In the genomic region with DNA sequence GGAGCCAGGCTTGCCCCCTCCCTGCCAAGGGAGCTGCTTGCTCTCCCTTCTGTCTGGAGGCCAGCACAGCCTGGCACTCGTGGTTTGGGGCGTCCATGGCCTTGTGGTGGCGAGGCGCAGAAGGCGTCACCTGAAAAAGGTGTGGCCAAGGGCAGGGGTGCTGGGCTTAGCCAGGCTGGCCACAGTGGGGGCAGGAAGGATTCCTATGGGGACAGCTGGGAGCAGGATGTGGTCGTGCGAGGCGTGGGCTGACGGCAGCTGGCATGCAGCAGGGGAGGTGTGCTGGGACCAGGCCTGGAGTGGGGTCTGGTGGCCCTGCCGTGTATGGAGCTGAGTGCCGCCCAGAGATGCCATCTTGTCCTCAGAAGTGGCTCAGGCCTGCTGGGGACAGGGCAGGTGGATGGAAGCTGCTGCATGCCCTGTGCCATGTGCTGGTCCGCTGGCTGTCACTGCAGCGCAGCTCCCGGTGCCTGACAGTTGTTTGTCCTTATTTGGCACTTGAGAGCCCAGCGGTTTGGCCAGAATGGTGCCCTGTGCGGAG, we compare ENCODE assay signal across 10 cellular contexts. TPM values are rescaled to one million over a fixed set of nuclear protein-coding genes. Genes with fewer than 3 reads are reported as not detected.
DNase-seq lines count a peak whose midpoint lies in the region; ATAC-seq, FAIRE-seq and TF ChIP-seq lines count a peak whose summit lies in the region.
"Had no signal": no experiment of that assay in that cellular context is flagged by ENCODE, and none has a peak within 500 bp of the region (broad histone marks: within the 10 kb centered on the region; RNA-seq: fewer than 3 reads in every experiment).

No MANE protein-coding gene starts in this region.

- H3K9me3 ChIP-seq in BLaER1 treated with 17β-estradiol and CSF1 and Interleukin-3, amounts not matched to agents 10 nM and 100 nM (replicated peaks in 1 of 11), result peaks cover 0 to 8% (median 0%) of the 10 kb centered on the region in 11 experiments; a peak in 5 of 22 replicates
- H3K9me3 ChIP-seq in astrocyte (ENCODE audit: insufficient read depth, low read depth, low read length), result no peaks in the 10 kb centered on the region

- H3K36me3 Mint-ChIP-seq in HFFc6 (ENCODE audit: low read depth) (peaks cover 19% of the 10 kb centered on the region), astrocyte (ENCODE audit: low read depth, unreplicated experiment) (peaks cover 11% of the 10 kb centered on the region), natural killer cell (no peaks in the 10 kb centered on the region)

- no peak for TF ChIP-seq CTCF in HFFc6 (IDR thresholded peaks at IDR 0.05)
- no peak for TF ChIP-seq CTCF in astrocyte (IDR thresholded peaks at IDR 0.05; ENCODE audit: insufficient read depth, low read depth, low read length)
- TF ChIP-seq CTCF in natural killer cell (IDR thresholded peaks at IDR 0.05), result no peak
- TF ChIP-seq CTCF in omental fat pad (IDR thresholded peaks at IDR 0.05), result no peak
- TF ChIP-seq CTCF in lower leg skin (IDR thresholded peaks at IDR 0.05), result no peak

- DNase-seq in HFFc6 (no peak), astrocyte (ENCODE audit: low read depth) (no peak), natural killer cell (peak; percentile 50), SIG-M5 (lab: John Stamatoyannopoulos, UW) (no peak), omental fat pad (ENCODE audit: low spot score) (no peak), lower leg skin (ENCODE audit: low spot score in 2 of 2) (no peak)
- DNase-seq: NCI-H1694 treated with DMSO at 0.1 percent for 48 hours had no signal

- H3K27me3 Mint-ChIP-seq in HFFc6 (ENCODE audit: insufficient read depth) (peaks cover 39% of the 10 kb centered on the region), astrocyte (ENCODE audit: low read depth, unreplicated experiment) (no peaks in the 10 kb centered on the region), natural killer cell (ENCODE audit: low read depth in 2 of 2) (no peaks in the 10 kb centered on the region)

- peak overlapping the region; percentile 80 for H3K4me3 Mint-ChIP-seq in HFFc6
- no peak overlapping the region for H3K4me3 Mint-ChIP-seq in astrocyte (ENCODE audit: unreplicated experiment)
- H3K4me3 Mint-ChIP-seq in natural killer cell, result peak overlapping the region; percentile 98

- peak in 2 of 3 donors; percentile 3 to 4 for ATAC-seq in natural killer cell
- ATAC-seq in omental fat pad (ENCODE audit: low FRiP score), result no peak
- no peak for ATAC-seq in HG02798 (IDR thresholded peaks at IDR 0.05; ENCODE audit: poor library complexity, unreplicated experiment)

- H3K4me1 Mint-ChIP-seq in HFFc6 (ENCODE audit: low read depth) (peaks cover 94% of the 10 kb centered on the region), astrocyte (ENCODE audit: low read depth, unreplicated experiment) (peaks cover 51% of the 10 kb centered on the region), natural killer cell (peaks cover 92 to 93% of the 10 kb centered on the region in 2 donors)

- H3K9ac ChIP-seq in BLaER1 treated with 17β-estradiol and CSF1 and Interleukin-3, amounts not matched to agents 10 nM and 100 nM, result peak overlapping the region; percentile 63 to 81 (median 71); a peak in 21 of 22 replicates
- peak overlapping the region; percentile 53 for H3K9ac ChIP-seq in astrocyte (ENCODE audit: low read length)

- no peaks in the 10 kb centered on the region for H3K27me3 ChIP-seq in BLaER1 treated with 17β-estradiol and CSF1 and Interleukin-3, amounts not matched to agents 10 nM and 100 nM
- H3K27me3 ChIP-seq in astrocyte (ENCODE audit: insufficient read depth, low read length), result no peaks in the 10 kb centered on the region

- intact Hi-C loops in natural killer cell (cut with micrococcal nuclease), result loop anchor here (10.0 kb wide), 1 partner anchor 1551 kb away; a partner anchor contains a TSS
- intact Hi-C loops in lower leg skin (cut with DNase I; ENCODE audit: low total_unique reads), result no loop called here

- H4K20me1 ChIP-seq in BLaER1 treated with 17β-estradiol and CSF1 and Interleukin-3, amounts not matched to agents 10 nM and 100 nM, result peaks cover 61 to 100% (median 77%) of the 10 kb centered on the region in 11 experiments
- H4K20me1 ChIP-seq in astrocyte (ENCODE audit: insufficient read depth, low read length), result peaks cover 84% of the 10 kb centered on the region

- peak overlapping the region in 7 of 10 experiments; percentile 8 to 51 (median 41); a peak in 13 of 20 replicates for H3K4me3 ChIP-seq in BLaER1 treated with 17β-estradiol and CSF1 and Interleukin-3, amounts not matched to agents 10 nM and 100 nM
- H3K4me3 ChIP-seq in astrocyte (ENCODE audit: insufficient read depth, low read depth, low read length), result no peak overlapping the region
- no peak overlapping the region for H3K4me3 ChIP-seq in lower leg skin (ENCODE audit: low read depth, poor library complexity, severe bottlenecking)

- 74 to 78% methylated on average over 13 to 16 of the region's 16 CpGs for WGBS in lower leg skin, 2 donors

- no peaks in the 10 kb centered on the region for H3K9me3 Mint-ChIP-seq in HFFc6
- no peaks in the 10 kb centered on the region for H3K9me3 Mint-ChIP-seq in astrocyte (ENCODE audit: unreplicated experiment)
- no peaks in the 10 kb centered on the region for H3K9me3 Mint-ChIP-seq in natural killer cell

- peak overlapping the region; percentile 93 to 100 (median 98) for H3K4me2 ChIP-seq in BLaER1 treated with 17β-estradiol and CSF1 and Interleukin-3, amounts not matched to agents 10 nM and 100 nM
- peak overlapping the region; percentile 73 for H3K4me2 ChIP-seq in astrocyte (ENCODE audit: low read length)

- H3K79me2 ChIP-seq in astrocyte (ENCODE audit: insufficient read depth, low read length), result peaks cover 98% of the 10 kb centered on the region

- TF ChIP-seq POLR2A in lower leg skin (IDR thresholded peaks at IDR 0.05), result no peak

- peaks cover 7 to 42% (median 37%) of the 10 kb centered on the region in 11 experiments; a peak in 20 of 22 replicates for H3K36me3 ChIP-seq in BLaER1 treated with 17β-estradiol and CSF1 and Interleukin-3, amounts not matched to agents 10 nM and 100 nM
- H3K36me3 ChIP-seq in astrocyte (ENCODE audit: insufficient read depth, low read length), result peaks cover 3% of the 10 kb centered on the region

- H3K27ac Mint-ChIP-seq in HFFc6 (peak overlapping the region; percentile 93), astrocyte (ENCODE audit: unreplicated experiment) (peak overlapping the region; percentile 78), natural killer cell (peak overlapping the region; percentile 96 to 100)

- peak overlapping the region in 10 of 11 experiments; percentile 68 to 92 (median 83); a peak in 19 of 22 replicates for H3K27ac ChIP-seq in BLaER1 treated with 17β-estradiol and CSF1 and Interleukin-3, amounts not matched to agents 10 nM and 100 nM
- H3K27ac ChIP-seq in astrocyte (ENCODE audit: low read depth, low read length), result no peak overlapping the region

- FAIRE-seq in astrocyte (lab: Jason Lieb, UNC), result no peak
- FAIRE-seq: TTC549 had no signal

- peaks cover 100% of the 10 kb centered on the region in 10 experiments for H3K4me1 ChIP-seq in BLaER1 treated with 17β-estradiol and CSF1 and Interleukin-3, amounts not matched to agents 10 nM and 100 nM
- peaks cover 61% of the 10 kb centered on the region for H3K4me1 ChIP-seq in astrocyte (ENCODE audit: insufficient read depth, low read length)

- H2AFZ ChIP-seq in astrocyte (ENCODE audit: low read depth, low read length), result no peak overlapping the region

RNA-seq across cellular contexts. Expression of a gene that starts 30.0 kb away (rescaled TPM):
- 10 to 100 TPM; 54.0 to 80.3 (median 69.8) TPM for total RNA-seq in HFFc6 (2021; fragmentation: NEBNext Ultra II Directional; extraction: Animal tissue kit (Norgen Biotek cat#: 25700))
- total RNA-seq in astrocyte (23.6 and 26.1 TPM in 2 replicates), natural killer cell (10 to 100 TPM; 68.1 to 81.3 (median 68.4) TPM), omental fat pad (10 to 100 TPM; 30.4 to 64.6 (median 48.3) TPM), lower leg skin (10 to 100 TPM in 1 of 4 donors, 1 to 10 TPM in 3; 6.5 to 16.1 (median 8.2) TPM)

Comparison
In these comparisons a context has a peak if more than half of its experiments do, and no peak if none do; other contexts are left out.
1. H3K4me3 ChIP-seq: peak in BLaER1 treated with 17β-estradiol and CSF1 and Interleukin-3, amounts not matched to agents 10 nM and 100 nM (7 of 10); none in astrocyte (single experiment) and lower leg skin (single experiment).
2. ATAC-seq: peak in natural killer cell (2 of 3); none in omental fat pad (single experiment) and HG02798 (single experiment).
3. Peak in every context shown above with its lines, with median percentiles within 50 percentile points of each other: H3K27ac Mint-ChIP-seq.